ENCODE assay signal across 27 cellular contexts in the genomic region with DNA sequence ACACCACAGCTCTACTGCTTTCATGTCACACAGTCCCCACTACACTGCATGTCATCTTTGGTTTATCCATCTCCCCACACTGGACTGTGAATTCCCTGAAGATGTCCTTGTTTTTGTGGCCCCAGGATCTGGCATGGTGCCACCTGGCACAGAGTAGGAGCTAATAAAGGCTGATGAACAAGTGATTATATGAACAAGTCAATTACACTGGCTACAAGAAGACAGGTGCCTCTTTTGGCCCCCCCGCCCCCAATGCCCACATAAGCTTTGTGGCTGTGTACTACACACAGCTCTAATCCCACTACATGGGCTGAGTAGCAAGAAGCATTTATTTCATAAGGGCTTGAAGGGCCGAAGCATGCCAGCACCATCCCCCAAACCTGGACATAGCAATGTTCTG. TPM values are rescaled to one million over a fixed set of nuclear protein-coding genes. Genes with fewer than 3 reads are reported as not detected.
DNase-seq lines count a peak whose midpoint lies in the region; ATAC-seq, FAIRE-seq and TF ChIP-seq lines count a peak whose summit lies in the region.
"Had no signal": no experiment of that assay in that cellular context is flagged by ENCODE, and none has a peak within 500 bp of the region (broad histone marks: within the 10 kb centered on the region; RNA-seq: fewer than 3 reads in every experiment).

No MANE protein-coding gene starts in this region.

- ATAC-seq in K562: no peak
- ATAC-seq in GM19324 (IDR thresholded peaks at IDR 0.05; ENCODE audit: low FRiP score, unreplicated experiment): no peak
- ATAC-seq: activated CD4-positive, alpha-beta T cell treated with anti-CD3 and anti-CD28 coated beads for 36 hours; HepG2; lower lobe of right lung; mucosa of descending colon; SK-N-SH treated with all-trans-retinoic acid at 6 μM for 48 hours had no signal

- in situ Hi-C loops in mammary epithelial cell (cut with MboI; ENCODE audit: low sequenced_read_pairs in 2 of 2): no loop called here
- in situ Hi-C loops in K562 (cut with MboI): no loop called here

- TF ChIP-seq CTCF in breast epithelium (IDR thresholded peaks at IDR 0.05) (no peak), mammary epithelial cell (conservative IDR thresholded peaks at IDR 0.05 in 1 of 2, IDR thresholded peaks at IDR 0.05 in 1 of 2; ENCODE audit: extremely low read depth in 1 of 2, insufficient read depth in 1 of 2, low read depth in 1 of 2, low read length in 2 of 2) (no peak), K562 (IDR thresholded peaks at IDR 0.05 in 2 of 3, conservative IDR thresholded peaks at IDR 0.05 in 1 of 3; ENCODE audit: insufficient read depth in 2 of 3, low read depth in 1 of 3, low read length in 3 of 3) (no peak)

- no TSS peak for BruUV-seq in mammary epithelial cell (replicated peaks; lab: Mats Ljungman, UMichigan)
- no TSS peak for BruUV-seq in K562 (replicated peaks; lab: Mats Ljungman, UMichigan)

- H3K27ac ChIP-seq in breast epithelium (peak overlapping the region; percentile 57 to 96), mammary epithelial cell (ENCODE audit: insufficient read depth, low read depth, low read length) (no peak overlapping the region), K562 (ENCODE audit: extremely low read depth, low read depth, low read length) (no peak overlapping the region)
- H3K27ac ChIP-seq: lower lobe of right lung, parathyroid adenoma, right atrium auricular region, spleen had no signal

- H3K4me1 ChIP-seq in breast epithelium: peaks cover 0 to 31% of the 10 kb centered on the region in 2 donors
- H3K4me1 ChIP-seq in mammary epithelial cell (ENCODE audit: insufficient read depth, low read length): no peaks in the 10 kb centered on the region
- H3K4me1 ChIP-seq in K562 (replicated peaks in 1 of 2; ENCODE audit: control insufficient read depth in 2 of 2, insufficient read depth in 2 of 2, low read length in 2 of 2): no peaks in the 10 kb centered on the region; a peak in 2 of 5 replicates

- no peak for TF ChIP-seq RAD21 in K562 (CRISPR knock-in tag; conservative IDR thresholded peaks at IDR 0.05 in 1 of 2, IDR thresholded peaks at IDR 0.05 in 1 of 2)

- H3K9ac ChIP-seq in mammary epithelial cell (ENCODE audit: insufficient read depth, low read length): no peak overlapping the region
- H3K9ac ChIP-seq in K562 (ENCODE audit: insufficient read depth in 1 of 2, low read depth in 2 of 2, low read length in 2 of 2): no peak overlapping the region
- H3K9ac ChIP-seq: parathyroid adenoma had no signal

- 65% methylated on average over 2 of the region's 2 CpGs for WGBS in mammary epithelial cell (ENCODE audit: low coverage, missing lambda C conversion rate)
- 5% methylated on average over 2 of the region's 2 CpGs for WGBS in K562 (ENCODE audit: insufficient coverage, low coverage, missing lambda C conversion rate)

- dilution Hi-C loops in mammary epithelial cell (cut with HindIII; ENCODE audit: low sequenced_read_pairs): loop anchor here (5.0 kb wide), 1 partner anchor 78 kb away; no protein-coding TSS in a partner anchor

- intact Hi-C loops in breast epithelium (cut with DNase I; ENCODE audit: low total_unique reads) (no loop called here), mammary epithelial cell (cut with micrococcal nuclease) (no loop called here), K562 (cut with micrococcal nuclease) (no loop called here)

- H3K36me3 ChIP-seq in breast epithelium: no peaks in the 10 kb centered on the region
- no peaks in the 10 kb centered on the region for H3K36me3 ChIP-seq in mammary epithelial cell (ENCODE audit: insufficient read depth, low read length)
- no peaks in the 10 kb centered on the region for H3K36me3 ChIP-seq in K562 (ENCODE audit: control insufficient read depth, insufficient read depth, low read length)
- H3K36me3 ChIP-seq: lower lobe of right lung, right atrium auricular region, spleen had no signal

- H3K9me1 ChIP-seq in K562 (ENCODE audit: control insufficient read depth, insufficient read depth, low read length): no peaks in the 10 kb centered on the region

- POLR2A ChIA-PET in K562 (lab: Yijun Ruan, JAX): no interaction called here

- H3K27me3 ChIP-seq in breast epithelium (no peaks in the 10 kb centered on the region), mammary epithelial cell (ENCODE audit: insufficient read depth, low read length) (no peaks in the 10 kb centered on the region), K562 (ENCODE audit: control insufficient read depth in 2 of 2, insufficient read depth in 2 of 2, low read length in 2 of 2) (peaks cover 4 to 24% of the 10 kb centered on the region in 2 experiments; a peak in 3 of 5 replicates)
- H3K27me3 ChIP-seq: esophagus squamous epithelium, right atrium auricular region, spleen had no signal

- CTCF ChIA-PET in mammary epithelial cell (lab: Charles Lee; ENCODE audit: low non-redundant PET) (no interaction called here), K562 (lab: Yijun Ruan, JAX; ENCODE audit: low intra/inter-chr PET ratio) (no interaction called here)

- no peaks in the 10 kb centered on the region for H3K9me3 ChIP-seq in breast epithelium
- H3K9me3 ChIP-seq in mammary epithelial cell (replicated peaks; ENCODE audit: insufficient read depth, low read length): no peaks in the 10 kb centered on the region
- H3K9me3 ChIP-seq in K562 (replicated peaks; ENCODE audit: control insufficient read depth, insufficient read depth, low read depth, low read length): no peaks in the 10 kb centered on the region
- H3K9me3 ChIP-seq: esophagus squamous epithelium, lower lobe of right lung, mucosa of descending colon, right atrium auricular region, spleen had no signal

- FAIRE-seq in K562 (lab: Jason Lieb, UNC): no peak
- FAIRE-seq: astrocyte, HepG2 had no signal

- H3K4me2 ChIP-seq in mammary epithelial cell (ENCODE audit: insufficient read depth, low read depth, low read length) (no peak overlapping the region), K562 (ENCODE audit: insufficient read depth, low read length) (no peak overlapping the region)

- H2AFZ ChIP-seq in mammary epithelial cell (ENCODE audit: low read depth, low read length) (no peak overlapping the region), K562 (ENCODE audit: low read depth, low read length) (no peak overlapping the region)
- H2AFZ ChIP-seq: parathyroid adenoma had no signal

- H3K79me2 ChIP-seq in mammary epithelial cell (ENCODE audit: insufficient read depth, low read length) (no peaks in the 10 kb centered on the region), K562 (ENCODE audit: control insufficient read depth, insufficient read depth, low read length) (no peaks in the 10 kb centered on the region)

- H3K4me3 ChIP-seq in breast epithelium: no peak overlapping the region
- H3K4me3 ChIP-seq in mammary epithelial cell (replicated peaks in 1 of 3; ENCODE audit: insufficient read depth in 1 of 3, low read depth in 2 of 3, low read length in 3 of 3): no peak overlapping the region
- no peak overlapping the region for H3K4me3 ChIP-seq in K562
- H3K4me3 ChIP-seq: esophagus squamous epithelium, lower lobe of right lung, mucosa of descending colon, right atrium auricular region, spleen had no signal

- TF ChIP-seq POLR2A in breast epithelium (IDR thresholded peaks at IDR 0.05): no peak
- TF ChIP-seq POLR2A in K562 (conservative IDR thresholded peaks at IDR 0.05): no peak

- no peak for TF ChIP-seq EP300 in K562 (IDR thresholded peaks at IDR 0.05; ENCODE audit: low read length)

- H4K20me1 ChIP-seq in mammary epithelial cell (ENCODE audit: insufficient read depth, low read length) (no peaks in the 10 kb centered on the region), K562 (replicated peaks; ENCODE audit: control insufficient read depth, insufficient read depth, low read length) (no peaks in the 10 kb centered on the region)

- DNase-seq in breast epithelium (ENCODE audit: low spot score in 2 of 2): no peak
- DNase-seq in mammary epithelial cell: no peak
- DNase-seq in NCI-H69 (lab: John Stamatoyannopoulos, UW): peak; percentile 70
- DNase-seq in K562 (ENCODE audit: extremely low read depth in 1 of 4, low spot score in 3 of 4): no peak
- DNase-seq in T-helper 9 cell: no peak
- DNase-seq in NCI-H2107 treated with DMSO at 0.1 percent for 48 hours (lab: John Stamatoyannopoulos, UW; ENCODE audit: unreplicated experiment): no peak
- no peak for DNase-seq in GM19238 (ENCODE audit: insufficient read length, low spot score)
- DNase-seq: activated CD4-positive, alpha-beta T cell treated with anti-CD3 and anti-CD28 coated beads for 36 hours; activated gamma-delta T cell treated with Interleukin-2 at 50 U/mL for 16 hours; dermis blood vessel endothelial cell; esophagus squamous epithelium; foreskin melanocyte; GOT3; HFFc6; lower lobe of right lung; mucosa of descending colon; NCI-H2171 treated with DMSO at 0.1 percent for 48 hours; spleen; stimulated activated CD4-positive, alpha-beta T cell treated with anti-CD3 and anti-CD28 coated beads, Interleukin-2, amount 100 ng/mL, for 48 hours; T-helper 2 cell; trophoblast cell had no signal

TF ChIP-seq in K562, 482 proteins besides CTCF, POLR2A, EP300 and RAD21:
- TF ChIP-seq NFIC (IDR thresholded peaks at IDR 0.05) (peak; percentile 51; the same call in 1 of the 2 replicates), KLF16 (IDR thresholded peaks at IDR 0.05) (no peak)

RNA-seq across cellular contexts. Expression of a gene that starts 24.7 kb away (rescaled TPM):
- 10 to 100 TPM in 2 of 3 donors, 1 to 10 TPM in 1; 9.8 to 54.6 (median 36.7) TPM for total RNA-seq in breast epithelium
- total RNA-seq in mammary epithelial cell: 1 to 10 TPM; 5.8 to 5.9 TPM
- 4.5 TPM for polyA plus RNA-seq in mammary epithelial cell
- 7.5 TPM for polyA minus RNA-seq in mammary epithelial cell
- 0.32 and 1.7 TPM in 2 replicates for total RNA-seq in K562 (2011; cell fraction: chromatin; rRNA removed; ENCODE audit: low replicate concordance)
- 0.17 and 0.39 TPM in 2 replicates for total RNA-seq in K562 (2011; cell fraction: nucleolus; rRNA removed)
- 0.29 and 0.53 TPM in 2 replicates for total RNA-seq in K562 (2011; cell fraction: nucleoplasm; rRNA removed)
- 0.33 and 0.77 TPM in 2 replicates for total RNA-seq in K562 (2014; rRNA removed)
- total RNA-seq in K562 (2014; rRNA removed; fragmentation: Illumina TruSeq; extraction: Trizol): 0.18 and 0.54 TPM in 2 replicates
- total RNA-seq in K562 (2015; rRNA removed; fragmentation: Illumina TruSeq; extraction: Trizol): 0.04 and 0.22 TPM in 2 replicates
- total RNA-seq in K562 (2021): 0.24 and 0.51 TPM in 2 replicates
- 0.06 and 0.12 TPM in 2 replicates for polyA plus RNA-seq in K562 (2011; rRNA removed)
- polyA plus RNA-seq in K562 (2011; cell fraction: cytosol; rRNA removed): 0.03 and 0.06 TPM in 2 replicates
- 0.35 and 0.36 TPM in 2 replicates for polyA plus RNA-seq in K562 (2011; cell fraction: nucleus; rRNA removed)
- 0.17 TPM in 2 replicates for polyA plus RNA-seq in K562 (2012)
- 0.16 and 0.47 TPM in 2 replicates for polyA plus RNA-seq in K562 (2014; fragmentation: Illumina TruSeq; extraction: Trizol)
- polyA plus RNA-seq in K562 (2014; fragmentation: Nextera tagmentation; extraction: Ambion mirVana): under 1 TPM in 1 of 2 experiments, not detected in 1; 0.10 TPM
- polyA plus RNA-seq in K562 (2014; rRNA removed): 0.37 and 0.53 TPM in 2 replicates
- 0.57 TPM in 1 of 2 replicates, not detected in the other for polyA minus RNA-seq in K562 (2011; rRNA and poly(A)+ RNA removed)
- polyA minus RNA-seq in K562 (2011; cell fraction: cytosol; rRNA and poly(A)+ RNA removed): not detected in 2 replicates
- polyA minus RNA-seq in K562 (2011; cell fraction: nucleus; rRNA and poly(A)+ RNA removed): 0.13 and 0.56 TPM in 2 replicates

Comparison
In these comparisons a context has a peak if more than half of its experiments do, and no peak if none do; other contexts are left out.
1. H3K27ac ChIP-seq: peak in breast epithelium (2 of 2); none in mammary epithelial cell (single experiment) and K562 (single experiment).